In genomic region chr11:114318361-114318760, GRCh38 we compare ENCODE assay signal across 11 cellular contexts. TPM values are rescaled to one million over a fixed set of nuclear protein-coding genes. Genes with fewer than 3 reads are reported as not detected.
A peak's percentile ranks its signal among the peaks of the same experiment; 100 is the strongest.
DNase-seq lines count a peak whose midpoint lies in the region; ATAC-seq and TF ChIP-seq lines count a peak whose summit lies in the region.
"Had no signal": no experiment of that assay in that cellular context is flagged by ENCODE, and none has a peak within 500 bp of the region (broad histone marks: within the 10 kb centered on the region; RNA-seq: fewer than 3 reads in every experiment).

No MANE protein-coding gene starts in this region.

- no peak overlapping the region for H4K8ac ChIP-seq in mesendoderm (ENCODE audit: low read depth, low read length)

- H2BK120ac ChIP-seq in mesendoderm (ENCODE audit: low read depth, low read length), result no peak overlapping the region

- no peak overlapping the region for H4K5ac ChIP-seq in mesendoderm (ENCODE audit: low read length)

- peak overlapping the region; percentile 61 for H3K27ac ChIP-seq in left ventricle myocardium inferior (replicated peaks)
- H3K27ac ChIP-seq in iPS-20b (ENCODE audit: low read length), result no peak overlapping the region
- no peak overlapping the region for H3K27ac ChIP-seq in mesendoderm (ENCODE audit: low read depth, low read length)
- H3K27ac ChIP-seq: foreskin keratinocyte had no signal

- no peak overlapping the region for H3K18ac ChIP-seq in mesendoderm (ENCODE audit: low read length)

- H3K79me1 ChIP-seq in mesendoderm (ENCODE audit: low read length), result no peaks in the 10 kb centered on the region

- no peak overlapping the region for H3K23ac ChIP-seq in mesendoderm (ENCODE audit: low read length)

- H2BK15ac ChIP-seq in mesendoderm (replicated peaks; ENCODE audit: low read depth), result no peak overlapping the region

- H3K36me3 ChIP-seq in left ventricle myocardium inferior (no peaks in the 10 kb centered on the region), iPS-20b (ENCODE audit: insufficient read depth, low read depth, low read length) (no peaks in the 10 kb centered on the region), mesendoderm (ENCODE audit: control insufficient read depth, insufficient read depth, low read length) (no peaks in the 10 kb centered on the region)

- TF ChIP-seq CTCF in left ventricle myocardium inferior (IDR thresholded peaks at IDR 0.05; ENCODE audit: borderline replicate concordance), result no peak

- H3K4ac ChIP-seq in mesendoderm (ENCODE audit: low read depth, low read length), result no peak overlapping the region

- H3K9me3 ChIP-seq in left ventricle myocardium inferior (replicated peaks) (no peaks in the 10 kb centered on the region), iPS-20b (ENCODE audit: insufficient read depth, low read depth, low read length) (no peaks in the 10 kb centered on the region)

- no peak for ATAC-seq in HG03045 (IDR thresholded peaks at IDR 0.05; ENCODE audit: unreplicated experiment)
- ATAC-seq in GM18520 (IDR thresholded peaks at IDR 0.05; ENCODE audit: unreplicated experiment), result no peak
- ATAC-seq: foreskin keratinocyte, natural killer cell had no signal

- no peaks in the 10 kb centered on the region for H3K27me3 ChIP-seq in left ventricle myocardium inferior (ENCODE audit: low read depth)
- no peaks in the 10 kb centered on the region for H3K27me3 ChIP-seq in iPS-20b (ENCODE audit: insufficient read depth, low read length)
- H3K27me3 ChIP-seq in mesendoderm (ENCODE audit: insufficient read depth, low read length, poor library complexity), result no peaks in the 10 kb centered on the region

- H3K4me2 ChIP-seq in mesendoderm (ENCODE audit: low read length), result no peak overlapping the region

- no CpG with 5 or more reads among the region's 4 CpGs for WGBS in mesendoderm (ENCODE audit: extremely low coverage, insufficient coverage, low lambda C conversion rate)

- H2AK5ac ChIP-seq in mesendoderm (ENCODE audit: low read length), result no peak overlapping the region

- no peak overlapping the region for H3K56ac ChIP-seq in mesendoderm (ENCODE audit: low read length)

- DNase-seq in left ventricle myocardium inferior (no peak), cardiac septum (ENCODE audit: low spot score) (no peak), NCI-H748 (lab: John Stamatoyannopoulos, UW; ENCODE audit: unreplicated experiment) (peak; percentile 90), HEK293T (ENCODE audit: extremely low spot score) (no peak), mesendoderm (no peak)
- DNase-seq: foreskin keratinocyte, kidney, natural killer cell had no signal

- intact Hi-C loops in left ventricle myocardium inferior (cut with micrococcal nuclease) (no loop called here), cardiac septum (cut with DNase I) (loop anchor here (5.0 kb wide), 1 partner anchor 36 kb away; no protein-coding TSS in a partner anchor)

- 0 out of 2 replicates have a peak overlapping the region, but pooled peaks have one; percentile 17 for H3K9ac ChIP-seq in iPS-20b (ENCODE audit: low read depth, low read length)
- H3K9ac ChIP-seq in mesendoderm (ENCODE audit: low read length), result no peak overlapping the region

- H3K79me2 ChIP-seq in mesendoderm (ENCODE audit: control insufficient read depth, insufficient read depth, low read length), result no peaks in the 10 kb centered on the region

- POLR2A ChIA-PET in HEK293T (lab: Yijun Ruan, JAX), result no interaction called here

- H3K4me1 ChIP-seq in left ventricle myocardium inferior (peaks cover 48% of the 10 kb centered on the region), iPS-20b (ENCODE audit: insufficient read depth, low read length) (peaks cover 33% of the 10 kb centered on the region; the same call in 1 of the 2 replicates), mesendoderm (ENCODE audit: control insufficient read depth, low read depth, low read length) (no peaks in the 10 kb centered on the region)
- H3K4me1 ChIP-seq: foreskin keratinocyte had no signal

- no peak overlapping the region for H2BK5ac ChIP-seq in mesendoderm (ENCODE audit: low read length)

- H3K4me3 ChIP-seq in left ventricle myocardium inferior (peak overlapping the region; percentile 25), iPS-20b (ENCODE audit: low read length) (no peak overlapping the region), mesendoderm (ENCODE audit: low read length) (no peak overlapping the region)

- CTCF ChIA-PET in HEK293T (lab: Yijun Ruan, JAX), result interaction anchor here (0.7 kb wide), 1 partner anchor 36 kb away, joined by 3 read pairs; no protein-coding TSS in a partner anchor

TF ChIP-seq in HEK293T, 16 proteins besides CTCF, POLR2A, EP300 and RAD21:
- TF ChIP-seq TARDBP (IDR thresholded peaks at IDR 0.05), result no peak
- TF ChIP-seq FOXK2 (IDR thresholded peaks at IDR 0.05), result no peak
- no peak for TF ChIP-seq SP1 (IDR thresholded peaks at IDR 0.05)
- no peak for TF ChIP-seq HDGF (IDR thresholded peaks at IDR 0.05; ENCODE audit: borderline replicate concordance)
- no peak for TF ChIP-seq FOXA1 (IDR thresholded peaks at IDR 0.05)
- TF ChIP-seq ZNF384 (IDR thresholded peaks at IDR 0.05), result no peak
- TF ChIP-seq CTBP1 (IDR thresholded peaks at IDR 0.05; ENCODE audit: borderline replicate concordance), result no peak
- TF ChIP-seq SUZ12 (IDR thresholded peaks at IDR 0.05), result no peak
- TF ChIP-seq FOXM1 (IDR thresholded peaks at IDR 0.05; ENCODE audit: borderline replicate concordance), result no peak
- TF ChIP-seq PKNOX1 (IDR thresholded peaks at IDR 0.05), result no peak
- TF ChIP-seq ELF4 (IDR thresholded peaks at IDR 0.05), result no peak
- TF ChIP-seq BHLHE40 (IDR thresholded peaks at IDR 0.05; ENCODE audit: borderline replicate concordance), result no peak
- no peak for TF ChIP-seq ARNT (IDR thresholded peaks at IDR 0.05)
- TF ChIP-seq LEF1 (IDR thresholded peaks at IDR 0.05; ENCODE audit: borderline replicate concordance), result no peak
- TF ChIP-seq NFRKB (IDR thresholded peaks at IDR 0.05), result no peak

RNA-seq across cellular contexts. Expression of gene NNMT, which starts 22.2 kb away (rescaled TPM):
- total RNA-seq in left ventricle myocardium inferior (32.6 TPM), cardiac septum (72.9 TPM)
- polyA plus RNA-seq in mesendoderm (2013, experiment 1 of 2), result 0.17 TPM
- 0.10 TPM for polyA plus RNA-seq in mesendoderm (2013, experiment 2 of 2)
- total RNA-seq: foreskin keratinocyte had no signal
- polyA plus RNA-seq: foreskin keratinocyte had no signal
